Comparison of ENCODE assay signal across 19 cellular contexts in genomic region chr15:42593143-42593542, GRCh38. TPM values are rescaled to one million over a fixed set of nuclear protein-coding genes. Genes with fewer than 3 reads are reported as not detected.
DNase-seq lines count a peak whose midpoint lies in the region; ATAC-seq and TF ChIP-seq lines count a peak whose summit lies in the region.
"Had no signal": no experiment of that assay in that cellular context is flagged by ENCODE, and none has a peak within 500 bp of the region (broad histone marks: within the 10 kb centered on the region; RNA-seq: fewer than 3 reads in every experiment).

No MANE protein-coding gene starts in this region.

- peaks cover 75% of the 10 kb centered on the region for H3K4me1 ChIP-seq in left ventricle myocardium inferior
- peaks cover 4 to 11% of the 10 kb centered on the region in 2 donors for H3K4me1 ChIP-seq in gastrocnemius medialis

- TF ChIP-seq POLR2A in gastrocnemius medialis (IDR thresholded peaks at IDR 0.05): no peak

- H3K36me3 ChIP-seq in left ventricle myocardium inferior (no peaks in the 10 kb centered on the region), gastrocnemius medialis (no peaks in the 10 kb centered on the region)
- H3K36me3 ChIP-seq: spleen had no signal

- H3K9me3 ChIP-seq in left ventricle myocardium inferior (replicated peaks) (no peaks in the 10 kb centered on the region), gastrocnemius medialis (no peaks in the 10 kb centered on the region)
- H3K9me3 ChIP-seq: spleen had no signal

- peak overlapping the region; percentile 0 for H3K4me3 ChIP-seq in left ventricle myocardium inferior
- no peak overlapping the region for H3K4me3 ChIP-seq in gastrocnemius medialis
- H3K4me3 ChIP-seq: spleen had no signal

- H3K27me3 ChIP-seq in left ventricle myocardium inferior (ENCODE audit: low read depth) (no peaks in the 10 kb centered on the region), gastrocnemius medialis (no peaks in the 10 kb centered on the region)
- H3K27me3 ChIP-seq: spleen had no signal

- in situ Hi-C loops in gastrocnemius medialis (cut with MboI; ENCODE audit: low sequenced_read_pairs in 4 of 4): no loop called here

- TF ChIP-seq CTCF in left ventricle myocardium inferior (IDR thresholded peaks at IDR 0.05; ENCODE audit: borderline replicate concordance) (no peak), gastrocnemius medialis (IDR thresholded peaks at IDR 0.05 in 4 of 5, conservative IDR thresholded peaks at IDR 0.05 in 1 of 5) (no peak)

- ATAC-seq in gastrocnemius medialis (peak; percentile 87 to 89), HG03139 (IDR thresholded peaks at IDR 0.05; ENCODE audit: unreplicated experiment) (no peak)
- ATAC-seq: activated naive CD4-positive, alpha-beta T cell treated with anti-CD3 and anti-CD28 coated beads, Interleukin-2, amount 50 U/mL, for 72 hours had no signal

- intact Hi-C loops in left ventricle myocardium inferior (cut with micrococcal nuclease): no loop called here
- intact Hi-C loops in gastrocnemius medialis (cut with DNase I; ENCODE audit: low total_unique reads): no loop called here
- intact Hi-C loops in posterior cingulate gyrus (cut with DNase I): no loop called here

- peak overlapping the region; percentile 81 for H3K27ac ChIP-seq in left ventricle myocardium inferior (replicated peaks)
- H3K27ac ChIP-seq in gastrocnemius medialis: peak overlapping the region; percentile 67 to 76 (median 70)
- H3K27ac ChIP-seq: C4-2B, spleen had no signal

- peak; percentile 34 to 72 for DNase-seq in dermis microvascular lymphatic vessel endothelial cell (ENCODE audit: low read depth in 2 of 2)
- peak; percentile 41 for DNase-seq in left ventricle myocardium inferior
- DNase-seq in gastrocnemius medialis: peak; percentile 32 to 54
- DNase-seq in epidermal melanocyte (ENCODE audit: insufficient read length, low spot score): no peak
- no peak for DNase-seq in NCI-H2029 (lab: John Stamatoyannopoulos, UW)
- no peak for DNase-seq in posterior cingulate gyrus
- DNase-seq: activated CD4-positive, CD25-positive, alpha-beta regulatory T cell treated with anti-CD3 and anti-CD28 coated beads, Interleukin-2, amount 50 U/mL, for 72 hours; DMS79 treated with DMSO at 0.1 percent for 48 hours; effector memory CD4-positive, alpha-beta T cell; Karpas-422; NCI-H1436 treated with DMSO at 0.1 percent for 48 hours; NCI-H446; occipital lobe; SIG-M5; spleen; stimulated activated naive CD4-positive, alpha-beta T cell treated with Interleukin-2 at 50 U/mL for 16 hours had no signal

RNA-seq across cellular contexts. Expression of gene STARD9, which starts 17.7 kb away (rescaled TPM):
- total RNA-seq in dermis microvascular lymphatic vessel endothelial cell (4.0 and 8.0 TPM in 2 replicates), left ventricle myocardium inferior (4.9 TPM), gastrocnemius medialis (1 to 10 TPM; 1.6 to 3.5 (median 2.0) TPM)

RNA-seq across cellular contexts. Expression of gene HAUS2, which starts 44.5 kb away (rescaled TPM):
- total RNA-seq in dermis microvascular lymphatic vessel endothelial cell (18.1 and 26.8 TPM in 2 replicates), left ventricle myocardium inferior (9.9 TPM), gastrocnemius medialis (10 to 100 TPM; 24.7 to 31.9 (median 27.8) TPM)

RNA-seq across cellular contexts. Expression of gene LRRC57, which starts 44.5 kb away (rescaled TPM):
- 12.2 and 16.6 TPM in 2 replicates for total RNA-seq in dermis microvascular lymphatic vessel endothelial cell
- total RNA-seq in left ventricle myocardium inferior: 15.0 TPM
- 10 to 100 TPM in 2 of 4 donors, 1 to 10 TPM in 2; 6.0 to 15.4 (median 10.0) TPM for total RNA-seq in gastrocnemius medialis

Comparison
In these comparisons a context has a peak if more than half of its experiments do, and no peak if none do; other contexts are left out.
1. DNase-seq: peak in dermis microvascular lymphatic vessel endothelial cell (2 of 2), left ventricle myocardium inferior (single experiment) and gastrocnemius medialis (2 of 2); none in epidermal melanocyte (single experiment), NCI-H2029 (single experiment) and posterior cingulate gyrus (0 of 10).